ENCODE assay signal across 8 cellular contexts in genomic region chr7:32942783-32943653, GRCh38. TPM values are rescaled to one million over a fixed set of nuclear protein-coding genes. Genes with fewer than 3 reads are reported as not detected.
DNase-seq lines count a peak whose midpoint lies in the region; ATAC-seq and TF ChIP-seq lines count a peak whose summit lies in the region.

No MANE protein-coding gene starts in this region.

- in situ Hi-C loops in IMR-90 (cut with MboI; ENCODE audit: low sequenced_read_pairs) = no loop called here

- H3K79me1 ChIP-seq in IMR-90 (ENCODE audit: low read depth in 1 of 2, low read length in 2 of 2) = peaks cover 21 to 29% of the 10 kb centered on the region in 2 experiments

- H3K27me3 ChIP-seq in DOHH2 (ENCODE audit: control insufficient read depth, low read length) = peaks cover 28% of the 10 kb centered on the region
- H3K27me3 ChIP-seq in IMR-90 (ENCODE audit: control insufficient read depth, insufficient read depth, low read length) = no peaks in the 10 kb centered on the region

- H3K9me3 ChIP-seq in DOHH2 (ENCODE audit: control insufficient read depth, insufficient read depth, low read length) (peaks cover 15% of the 10 kb centered on the region), IMR-90 (ENCODE audit: control insufficient read depth, insufficient read depth, low read length) (0 out of 2 replicates have a peak, but pooled peaks cover 2% of the 10 kb centered on the region)

- peak overlapping the region; percentile 12; the same call in 1 of the 2 replicates for H3K18ac ChIP-seq in IMR-90 (ENCODE audit: low read depth, low read length)

- peak; percentile 90 for ATAC-seq in GM21619 (IDR thresholded peaks at IDR 0.05; ENCODE audit: unreplicated experiment)
- ATAC-seq in IMR-90 (ENCODE audit: low read depth) = peak; percentile 97

- H4K91ac ChIP-seq in IMR-90 (ENCODE audit: insufficient read depth, low read depth, low read length) = no peak overlapping the region; the same call in none of the 2 replicates

- peaks cover 11% of the 10 kb centered on the region for H3K4me1 ChIP-seq in DOHH2 (ENCODE audit: control insufficient read depth, low read length)
- H3K4me1 ChIP-seq in IMR-90 (ENCODE audit: control insufficient read depth, insufficient read depth, low read length) = peaks cover under 1% of the 10 kb centered on the region; the same call in 1 of the 2 replicates

- intact Hi-C loops in IMR-90 (cut with micrococcal nuclease) = loop anchor here (1.0 to 5.0 kb wide), 5 partner anchors 51 to 176 kb away; partner anchors contain the start of genes KBTBD2 and RP9

- H3K9me2 ChIP-seq in DOHH2 (replicated peaks; ENCODE audit: control insufficient read depth, low read length) = no peaks in the 10 kb centered on the region

- H3K36me3 ChIP-seq in DOHH2 (ENCODE audit: control insufficient read depth, low read length) (no peaks in the 10 kb centered on the region), IMR-90 (ENCODE audit: control insufficient read depth, insufficient read depth, low read length) (peaks cover 1% of the 10 kb centered on the region; the same call in 1 of the 2 replicates)

- H2BK120ac ChIP-seq in IMR-90 (ENCODE audit: low read depth, low read length) = no peak overlapping the region; the same call in 1 of the 2 replicates

- H3K4me2 ChIP-seq in DOHH2 (ENCODE audit: low read length) (peak overlapping the region; percentile 79), IMR-90 (ENCODE audit: low read depth, low read length) (peak overlapping the region; percentile 60)

- H2AFZ ChIP-seq in IMR-90 (replicated peaks; ENCODE audit: low read length, poor library complexity) = peak overlapping the region; percentile 97

- CTCF ChIA-PET in IMR-90 (lab: Yijun Ruan, JAX) (interaction anchor here (0.7 to 1.3 kb wide), 8 partner anchors 16 to 561 kb away, joined by 3 to 4 read pairs (median 3); no protein-coding TSS in a partner anchor), RWPE1 (lab: Yijun Ruan, JAX) (interaction anchor here (0.6 to 1.6 kb wide), 6 partner anchors 10 to 338 kb away, joined by 3 to 7 read pairs (median 3); partner anchors contain the start of gene FKBP9)

- peak overlapping the region; percentile 64 to 72; a peak in 3 of 4 replicates for H4K8ac ChIP-seq in IMR-90 (ENCODE audit: low read depth in 2 of 2, low read length in 2 of 2)

- TF ChIP-seq CTCF in DOHH2 (IDR thresholded peaks at IDR 0.05; ENCODE audit: low read depth, low read length, poor library complexity, severe bottlenecking) (peak; percentile 55), IMR-90 (conservative IDR thresholded peaks at IDR 0.05; ENCODE audit: low read depth, low read length) (peak; percentile 70), RWPE1 (conservative IDR thresholded peaks at IDR 0.05; ENCODE audit: low read depth) (peak; percentile 92), foreskin fibroblast (IDR thresholded peaks at IDR 0.05; ENCODE audit: low read depth, low read length) (peak; percentile 13), neural crest cell (conservative IDR thresholded peaks at IDR 0.05) (peak; percentile 60)

- H3K9ac ChIP-seq in IMR-90 (ENCODE audit: low read depth, low read length) = peak overlapping the region; percentile 96

- H4K5ac ChIP-seq in IMR-90 (ENCODE audit: low read depth, low read length) = no peak overlapping the region

- 0% methylated on average over 59 of the region's 70 CpGs; no CpG with 5 or more reads in 1 of the 2 experiments for WGBS in IMR-90 (ENCODE audit: extremely low coverage in 2 of 2, insufficient read length in 1 of 2), 2 experiments

- no peaks in the 10 kb centered on the region for H3K79me2 ChIP-seq in DOHH2 (ENCODE audit: control insufficient read depth, low read length)

- no peak overlapping the region for H3K23ac ChIP-seq in IMR-90 (ENCODE audit: low read depth, low read length)

- no peak overlapping the region for H2BK20ac ChIP-seq in IMR-90 (ENCODE audit: low read depth, low read length)

- DNase-seq in IMR-90 = peak; percentile 71
- DNase-seq in RWPE1 (ENCODE audit: low spot score) = peak; percentile 87
- DNase-seq in activated gamma-delta T cell (lab: John Stamatoyannopoulos, UW) = peak; percentile 45
- DNase-seq in foreskin fibroblast = peak; percentile 77 to 92
- peak; percentile 68 for DNase-seq in neural crest cell (ENCODE audit: low read depth, low spot score)
- DNase-seq in stromal cell of bone marrow (ENCODE audit: low read depth) = peak; percentile 70

- no peaks in the 10 kb centered on the region for H4K20me1 ChIP-seq in DOHH2 (ENCODE audit: control insufficient read depth, insufficient read depth, low read depth, low read length)
- H4K20me1 ChIP-seq in IMR-90 (ENCODE audit: insufficient read depth, low read length) = no peaks in the 10 kb centered on the region

- no peak; the same call in 1 of the 2 replicates for TF ChIP-seq POLR2A in IMR-90 (IDR thresholded peaks at IDR 0.05; ENCODE audit: low read depth, low read length)

- BruUV-seq in IMR-90 (replicated peaks; lab: Mats Ljungman, UMichigan) = no TSS peak

- dilution Hi-C loops in IMR-90 (cut with HindIII; ENCODE audit: low sequenced_read_pairs, unreplicated experiment) = no loop called here

- H2BK15ac ChIP-seq in IMR-90 (ENCODE audit: low read depth, low read length) = no peak overlapping the region

- peak; percentile 69 for TF ChIP-seq RAD21 in IMR-90 (IDR thresholded peaks at IDR 0.05; ENCODE audit: low read length)

- peak overlapping the region; percentile 89 for H2AK9ac ChIP-seq in IMR-90 (replicated peaks; ENCODE audit: low read depth, low read length, poor library complexity)

- no peak overlapping the region for H3K27ac ChIP-seq in DOHH2 (ENCODE audit: low read depth, low read length)
- peak overlapping the region; percentile 95 for H3K27ac ChIP-seq in IMR-90 (ENCODE audit: insufficient read depth, low read length)
- H3K27ac ChIP-seq in RWPE1 = peak overlapping the region; percentile 97

- H3F3A ChIP-seq in DOHH2 (ENCODE audit: control insufficient read depth, insufficient read depth) = no peaks in the 10 kb centered on the region

- peak overlapping the region; percentile 67; the same call in 1 of the 2 replicates for H3K4ac ChIP-seq in IMR-90 (ENCODE audit: low read depth, low read length)

- no peaks in the 10 kb centered on the region for H3K9me1 ChIP-seq in IMR-90 (ENCODE audit: insufficient read depth, low read length)

- peaks cover 4% of the 10 kb centered on the region for H3K9me3 Mint-ChIP-seq in neural crest cell

- no peak overlapping the region for H3K14ac ChIP-seq in IMR-90 (replicated peaks; ENCODE audit: low read depth, low read length)

- H3K4me3 Mint-ChIP-seq in neural crest cell = peak overlapping the region; percentile 74

- H3K36me3 Mint-ChIP-seq in neural crest cell (ENCODE audit: low read depth) = peaks cover 19% of the 10 kb centered on the region

- H3K56ac ChIP-seq in IMR-90 (ENCODE audit: extremely low read depth, insufficient read depth, low read length) = no peak overlapping the region

- H3K27ac Mint-ChIP-seq in neural crest cell (ENCODE audit: unreplicated experiment) = no peak overlapping the region

- H3K4me1 Mint-ChIP-seq in neural crest cell = peaks cover 22% of the 10 kb centered on the region

- POLR2A ChIA-PET in IMR-90 (lab: Charles Lee; ENCODE audit: unreplicated experiment) = interaction anchor here (1.3 kb wide), 1 partner anchor 14 kb away, joined by 5 read pairs; the partner anchor contains the start of gene FKBP9
- POLR2A ChIA-PET in RWPE1 (lab: Yijun Ruan, JAX; ENCODE audit: low non-redundant PET) = interaction anchor here (1.3 kb wide), 1 partner anchor 14 kb away, joined by 11 read pairs; the partner anchor contains the start of gene FKBP9

- H3K4me3 ChIP-seq in DOHH2 (ENCODE audit: low read length) (peak overlapping the region; percentile 66), IMR-90 (ENCODE audit: insufficient read depth, low read depth, low read length) (peak overlapping the region; percentile 94), foreskin fibroblast (ENCODE audit: low read depth in 1 of 2, low read length in 2 of 2) (peak overlapping the region; percentile 67 to 89)

- no peak overlapping the region for H2AK5ac ChIP-seq in IMR-90 (ENCODE audit: low read depth, low read length)

- peak overlapping the region; percentile 81 for H2BK5ac ChIP-seq in IMR-90 (ENCODE audit: low read depth, low read length, poor library complexity, severe bottlenecking)

- no peaks in the 10 kb centered on the region for H3K27me3 Mint-ChIP-seq in neural crest cell (ENCODE audit: low read depth)

TF ChIP-seq in IMR-90, 13 proteins besides CTCF, POLR2A, EP300 and RAD21:
- TF ChIP-seq MAZ (IDR thresholded peaks at IDR 0.05; ENCODE audit: borderline replicate concordance, low read depth, low read length) = peak; percentile 88; the same call in 1 of the 2 replicates
- no peak for TF ChIP-seq CEBPB (IDR thresholded peaks at IDR 0.05; ENCODE audit: low read depth, low read length)
- TF ChIP-seq SMC3 (IDR thresholded peaks at IDR 0.05; ENCODE audit: low read depth, low read length) = peak; percentile 54
- no peak for TF ChIP-seq NFE2L2 (IDR thresholded peaks at IDR 0.05; ENCODE audit: low read depth, low read length)
- TF ChIP-seq RFX5 (IDR thresholded peaks at IDR 0.05; ENCODE audit: low read depth, low read length) = no peak
- peak; percentile 20; the same call in 1 of the 2 replicates for TF ChIP-seq MXI1 (IDR thresholded peaks at IDR 0.05; ENCODE audit: borderline replicate concordance, low read depth, low read length)
- 0 out of 2 replicates have a peak, but pooled peaks have one; percentile 44 for TF ChIP-seq CHD1 (IDR thresholded peaks at IDR 0.05; ENCODE audit: low read depth, low read length)
- no peak for TF ChIP-seq MAFK (IDR thresholded peaks at IDR 0.05; ENCODE audit: low read depth, low read length)
- no peak for TF ChIP-seq FOS (IDR thresholded peaks at IDR 0.05; ENCODE audit: low read depth, low read length)
TF ChIP-seq in IMR-90: peak in this region for 4.

RNA-seq across cellular contexts. Expression of gene FKBP9, which starts 14.2 kb away (rescaled TPM):
- total RNA-seq in IMR-90 (2012; rRNA removed) = 146 and 191 TPM in 2 replicates
- polyA plus RNA-seq in IMR-90 (2012; rRNA removed) = 99.0 and 126 TPM in 2 replicates
- polyA plus RNA-seq in IMR-90 (2012; cell fraction: cytosol; rRNA removed) = 82.9 and 154 TPM in 2 replicates
- polyA plus RNA-seq in IMR-90 (2012; cell fraction: nucleus; rRNA removed; ENCODE audit: low replicate concordance) = 58.8 and 68.7 TPM in 2 replicates
- total RNA-seq in neural crest cell = 78.0 and 85.6 TPM in 2 replicates

RNA-seq across cellular contexts. Expression of gene KBTBD2, which starts 51.5 kb away (rescaled TPM):
- total RNA-seq in IMR-90 (2012; rRNA removed) = 32.3 and 41.7 TPM in 2 replicates
- polyA plus RNA-seq in IMR-90 (2012; rRNA removed) = 11.0 and 13.2 TPM in 2 replicates
- polyA plus RNA-seq in IMR-90 (2012; cell fraction: cytosol; rRNA removed) = 2.9 and 3.3 TPM in 2 replicates
- 5.7 and 31.2 TPM in 2 replicates for polyA plus RNA-seq in IMR-90 (2012; cell fraction: nucleus; rRNA removed; ENCODE audit: low replicate concordance)
- 40.9 and 41.3 TPM in 2 replicates for total RNA-seq in neural crest cell

Comparison
In these comparisons a context has a peak if more than half of its experiments do, and no peak if none do; other contexts are left out.
1. CTCF ChIP-seq: peak in every context shown above with its lines; median percentile 92 in RWPE1; 70 in IMR-90; 60 in neural crest cell; 55 in DOHH2; 13 in foreskin fibroblast.